In genomic region chr12:42932937-42933336, GRCh38 we compare ENCODE assay signal across 21 cellular contexts.
"Had no signal": no experiment of that assay in that cellular context is flagged by ENCODE, and none has a peak within 500 bp of the region (broad histone marks: within the 10 kb centered on the region; RNA-seq: fewer than 3 reads in every experiment).

No MANE protein-coding gene starts in this region.

- H3K27me3 ChIP-seq: heart left ventricle, neural progenitor cell, pancreas, spleen, transverse colon had no signal

- H3K4me1 Mint-ChIP-seq: natural killer cell; neural progenitor cell; stimulated activated naive B cell treated with anti-CD40 and anti-IgM and Interleukin-4, amounts not matched to agents 10 μg/mL and 1 μg/mL and 100 μg/mL, for 72 hours; stimulated activated naive CD8-positive, alpha-beta T cell treated with anti-CD3 and anti-CD28 coated beads, Interleukin-15, amount 100 ng/mL, for 72 hours had no signal

- H3K9me3 Mint-ChIP-seq: neural progenitor cell had no signal

- H3K4me3 Mint-ChIP-seq: natural killer cell; neural progenitor cell; stimulated activated naive B cell treated with anti-CD40 and anti-IgM and Interleukin-4, amounts not matched to agents 10 μg/mL and 1 μg/mL and 100 μg/mL, for 72 hours; stimulated activated naive CD8-positive, alpha-beta T cell treated with anti-CD3 and anti-CD28 coated beads, Interleukin-15, amount 100 ng/mL, for 72 hours had no signal

- H3K4me3 ChIP-seq: heart left ventricle, neural progenitor cell, pancreas, spleen, thoracic aorta, transverse colon had no signal

- DNase-seq: effector memory CD4-positive, alpha-beta T cell; heart left ventricle; islet precursor cell; mammary epithelial cell; natural killer cell; nucleus accumbens; pancreas; right cardiac atrium; spleen; stimulated activated CD4-positive, alpha-beta T cell treated with anti-CD3 and anti-CD28 coated beads, Interleukin-15, amount 100 ng/mL, for 24 hours; stimulated activated CD4-positive, alpha-beta T cell treated with anti-CD3 and anti-CD28 coated beads, Interleukin-1b, Interleukin-23, amount 100 ng/mL, for 48 hours; stimulated activated CD4-positive, alpha-beta T cell treated with anti-CD3 and anti-CD28 coated beads, Interleukin-4, amount 100 ng/mL, for 4 hours; stimulated activated naive B cell treated with anti-CD40 and anti-IgM and Interleukin-4, amounts not matched to agents 10 μg/mL and 1 μg/mL and 100 μg/mL, for 72 hours; stimulated activated naive CD8-positive, alpha-beta T cell treated with anti-CD3 and anti-CD28 coated beads, Interleukin-15, amount 100 ng/mL, for 72 hours; substantia nigra; transverse colon had no signal

- H3K27me3 Mint-ChIP-seq: progenitor cell of endocrine pancreas; stimulated activated naive B cell treated with anti-CD40 and anti-IgM and Interleukin-4, amounts not matched to agents 10 μg/mL and 1 μg/mL and 100 μg/mL, for 72 hours; stimulated activated naive CD8-positive, alpha-beta T cell treated with anti-CD3 and anti-CD28 coated beads, Interleukin-15, amount 100 ng/mL, for 72 hours had no signal

- H3K36me3 Mint-ChIP-seq: natural killer cell; neural progenitor cell; stimulated activated naive B cell treated with anti-CD40 and anti-IgM and Interleukin-4, amounts not matched to agents 10 μg/mL and 1 μg/mL and 100 μg/mL, for 72 hours had no signal

- H3K36me3 ChIP-seq: heart left ventricle, neural progenitor cell, pancreas, spleen, thoracic aorta, transverse colon had no signal

- H3K4me1 ChIP-seq: heart left ventricle, neural progenitor cell, pancreas, spleen, transverse colon had no signal

- ATAC-seq: esophagus mucosa; heart left ventricle; left lobe of liver; natural killer cell; pancreas; right cardiac atrium; stimulated activated naive B cell treated with anti-CD40 and anti-IgM and Interleukin-4, amounts not matched to agents 10 μg/mL and 1 μg/mL and 100 μg/mL, for 72 hours; stimulated activated naive CD8-positive, alpha-beta T cell treated with anti-CD3 and anti-CD28 coated beads, Interleukin-15, amount 100 ng/mL, for 72 hours had no signal

- H3K9me3 ChIP-seq: pancreas, spleen, thoracic aorta, transverse colon had no signal

- H3K27ac Mint-ChIP-seq: natural killer cell; neural progenitor cell; progenitor cell of endocrine pancreas; stimulated activated naive B cell treated with anti-CD40 and anti-IgM and Interleukin-4, amounts not matched to agents 10 μg/mL and 1 μg/mL and 100 μg/mL, for 72 hours; stimulated activated naive CD8-positive, alpha-beta T cell treated with anti-CD3 and anti-CD28 coated beads, Interleukin-15, amount 100 ng/mL, for 72 hours had no signal

- H3K27ac ChIP-seq: heart left ventricle, neural progenitor cell, pancreas, spleen, thoracic aorta, transverse colon had no signal
